Comparison of ENCODE assay signal across 8 cellular contexts in the genomic region with DNA sequence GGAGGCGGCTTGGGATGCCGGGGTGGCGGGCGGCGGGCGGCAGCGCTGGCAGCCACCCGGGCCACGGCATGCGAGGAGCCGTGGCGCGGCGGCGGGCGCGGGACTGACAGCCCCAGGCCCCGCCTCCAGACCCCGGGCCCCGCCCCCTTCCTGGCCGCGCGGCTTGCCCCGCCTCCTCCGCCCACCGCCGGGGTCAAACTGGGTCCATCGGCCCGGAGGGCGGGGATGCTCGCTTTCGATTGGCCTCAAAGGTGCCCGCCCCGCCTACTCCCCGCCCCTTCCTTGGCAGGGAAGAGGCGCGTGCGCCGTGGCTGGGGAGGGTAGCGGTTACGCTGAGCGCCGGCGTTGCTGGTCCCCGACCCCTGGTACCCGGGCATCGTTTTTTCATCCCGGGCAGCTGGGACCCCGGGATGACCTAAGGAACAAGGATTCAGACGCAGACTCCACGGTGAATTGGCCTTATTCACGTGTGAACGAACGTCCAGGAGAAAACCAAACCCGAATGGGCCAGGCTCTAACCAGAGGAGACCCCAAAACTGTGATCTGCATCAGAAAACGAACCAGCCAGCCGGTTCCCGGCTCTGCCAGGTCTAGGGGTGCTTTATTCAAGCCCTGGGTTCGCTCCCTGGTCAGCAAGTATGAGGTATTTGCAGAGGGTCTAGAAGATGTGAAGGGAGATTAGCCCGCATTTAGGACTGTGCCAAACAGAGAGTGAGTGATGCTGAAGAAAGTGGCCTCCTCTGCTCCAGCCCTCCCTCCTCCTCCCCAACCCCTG.
DNase-seq lines count a peak whose midpoint lies in the region; ATAC-seq lines count a peak whose summit lies in the region.

No MANE protein-coding gene starts in this region.

- H3K27ac Mint-ChIP-seq in activated CD4-positive, alpha-beta T cell treated with anti-CD3 and anti-CD28 coated beads, Interleukin-2, amount 10 ng/mL, durations not matched to agents 24 days and 14 days, result peak overlapping the region; percentile 31

- peak overlapping the region; percentile 68 to 86 (median 81) for H3K9ac ChIP-seq in BLaER1 treated with 17β-estradiol and CSF1 and Interleukin-3, amounts not matched to agents 10 nM and 100 nM

- H3K4me1 ChIP-seq in BLaER1 treated with 17β-estradiol and CSF1 and Interleukin-3, amounts not matched to agents 10 nM and 100 nM, result peaks cover 9 to 16% (median 14%) of the 10 kb centered on the region in 10 experiments; a peak in 17 of 20 replicates

- peaks cover 0 to 17% (median 5%) of the 10 kb centered on the region in 11 experiments; a peak in 8 of 22 replicates for H3K27me3 ChIP-seq in BLaER1 treated with 17β-estradiol and CSF1 and Interleukin-3, amounts not matched to agents 10 nM and 100 nM

- peaks cover 4% of the 10 kb centered on the region for H3K9me3 Mint-ChIP-seq in activated CD4-positive, alpha-beta T cell treated with anti-CD3 and anti-CD28 coated beads, Interleukin-2, amount 10 ng/mL, durations not matched to agents 24 days and 14 days

- H3K36me3 ChIP-seq in BLaER1 treated with 17β-estradiol and CSF1 and Interleukin-3, amounts not matched to agents 10 nM and 100 nM, result no peaks in the 10 kb centered on the region

- peaks cover 27% of the 10 kb centered on the region for H3K4me1 Mint-ChIP-seq in activated CD4-positive, alpha-beta T cell treated with anti-CD3 and anti-CD28 coated beads, Interleukin-2, amount 10 ng/mL, durations not matched to agents 24 days and 14 days

- H3K27me3 Mint-ChIP-seq in activated CD4-positive, alpha-beta T cell treated with anti-CD3 and anti-CD28 coated beads, Interleukin-2, amount 10 ng/mL, durations not matched to agents 24 days and 14 days, result peaks cover 10% of the 10 kb centered on the region

- peak overlapping the region; percentile 82 for H3K4me3 Mint-ChIP-seq in activated CD4-positive, alpha-beta T cell treated with anti-CD3 and anti-CD28 coated beads, Interleukin-2, amount 10 ng/mL, durations not matched to agents 24 days and 14 days

- no peaks in the 10 kb centered on the region for H3K9me3 ChIP-seq in BLaER1 treated with 17β-estradiol and CSF1 and Interleukin-3, amounts not matched to agents 10 nM and 100 nM (replicated peaks in 1 of 11)

- H3K4me2 ChIP-seq in BLaER1 treated with 17β-estradiol and CSF1 and Interleukin-3, amounts not matched to agents 10 nM and 100 nM, result peak overlapping the region; percentile 76 to 98 (median 96)

- no peaks in the 10 kb centered on the region for H4K20me1 ChIP-seq in BLaER1 treated with 17β-estradiol and CSF1 and Interleukin-3, amounts not matched to agents 10 nM and 100 nM

- intact Hi-C loops in activated CD4-positive, alpha-beta T cell treated with anti-CD3 and anti-CD28 coated beads, Interleukin-2, amount 10 ng/mL, durations not matched to agents 24 days and 14 days (cut with micrococcal nuclease), result loop anchor here (2.0 to 5.0 kb wide), 3 partner anchors 117 to 464 kb away; a partner anchor contains a TSS

- peak overlapping the region; percentile 81 to 98 (median 91) for H3K4me3 ChIP-seq in BLaER1 treated with 17β-estradiol and CSF1 and Interleukin-3, amounts not matched to agents 10 nM and 100 nM

- DNase-seq in NCI-H510A treated with DMSO at 0.1 percent for 48 hours (lab: John Stamatoyannopoulos, UW), result peak; percentile 87
- peak; percentile 99 for DNase-seq in activated CD4-positive, alpha-beta T cell treated with anti-CD3 and anti-CD28 coated beads, Interleukin-2, amount 10 ng/mL, durations not matched to agents 24 days and 14 days
- DNase-seq in dedifferentiated amniotic fluid mesenchymal stem cell (ENCODE audit: extremely low spot score), result peak; percentile 83
- DNase-seq in left lobe of liver (ENCODE audit: low spot score), result peak; percentile 97
- peak; percentile 97 for DNase-seq in stimulated activated CD4-positive, alpha-beta T cell treated with anti-CD3 and anti-CD28 coated beads, Interleukin-1b, Interleukin-23, amount 100 ng/mL, for 48 hours

- peak overlapping the region in 10 of 11 experiments; percentile 56 to 80 (median 68); a peak in 20 of 22 replicates for H3K27ac ChIP-seq in BLaER1 treated with 17β-estradiol and CSF1 and Interleukin-3, amounts not matched to agents 10 nM and 100 nM

- no peaks in the 10 kb centered on the region for H3K36me3 Mint-ChIP-seq in activated CD4-positive, alpha-beta T cell treated with anti-CD3 and anti-CD28 coated beads, Interleukin-2, amount 10 ng/mL, durations not matched to agents 24 days and 14 days (ENCODE audit: low read depth)

- ATAC-seq in GM19328 (IDR thresholded peaks at IDR 0.05; ENCODE audit: unreplicated experiment) (peak; percentile 92), HG03460 (IDR thresholded peaks at IDR 0.05; ENCODE audit: unreplicated experiment) (peak; percentile 83), left lobe of liver (peak; percentile 94)

Comparison
In these comparisons a context has a peak if more than half of its experiments do, and no peak if none do; other contexts are left out.
1. Peak in every context shown above with its lines: DNase-seq, ATAC-seq, H3K4me3 ChIP-seq and H3K27ac ChIP-seq.